Comparison of ENCODE assay signal across 9 cellular contexts in the genomic region with DNA sequence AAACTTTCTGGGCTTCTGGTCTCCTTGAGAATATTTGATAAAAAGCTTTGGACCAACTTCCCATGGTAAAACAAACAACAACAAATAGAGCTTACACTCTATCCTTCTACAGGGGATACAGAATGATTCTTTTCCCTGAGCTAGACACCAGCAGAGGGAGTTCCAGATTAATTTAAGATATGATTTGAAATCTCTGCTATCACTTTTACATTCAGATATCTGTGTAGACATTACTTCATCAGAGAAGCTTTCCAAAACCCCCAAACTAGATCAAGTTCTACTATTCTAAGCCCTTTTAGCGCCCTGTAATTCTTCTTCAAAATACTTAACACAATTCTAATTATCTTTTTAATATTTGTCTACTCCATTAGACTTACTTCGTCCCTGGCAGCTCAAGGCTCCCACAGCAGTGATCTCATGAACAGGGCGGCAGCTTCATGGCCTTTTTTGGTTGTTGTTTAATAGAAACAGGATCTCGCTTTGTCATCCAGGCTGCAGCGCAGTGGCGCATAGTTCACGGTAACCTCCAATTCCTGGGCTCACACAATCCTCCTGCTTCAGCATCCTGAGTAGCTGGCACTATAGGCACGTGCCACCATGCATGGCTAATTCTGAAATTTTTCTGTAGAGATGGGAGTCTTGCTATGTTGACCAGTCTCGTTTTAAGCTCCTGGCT. TPM values are rescaled to one million over a fixed set of nuclear protein-coding genes. Genes with fewer than 3 reads are reported as not detected.
DNase-seq lines count a peak whose midpoint lies in the region; ATAC-seq, FAIRE-seq and TF ChIP-seq lines count a peak whose summit lies in the region.
"Had no signal": no experiment of that assay in that cellular context is flagged by ENCODE, and none has a peak within 500 bp of the region (broad histone marks: within the 10 kb centered on the region; RNA-seq: fewer than 3 reads in every experiment).

No MANE protein-coding gene starts in this region.

- H3K27me3 Mint-ChIP-seq in stimulated activated naive CD8-positive, alpha-beta T cell treated with anti-CD3 and anti-CD28 coated beads, Interleukin-15, Interleukin-2, amounts not matched to agents 100 ng/mL and 50 ng/mL, for 24 hours, result peaks cover 6% of the 10 kb centered on the region
- peaks cover 1% of the 10 kb centered on the region for H3K27me3 Mint-ChIP-seq in activated naive CD8-positive, alpha-beta T cell

- H3K36me3 ChIP-seq in kidney (ENCODE audit: control insufficient read depth in 1 of 2, insufficient read depth in 2 of 2, low read length in 2 of 2), result no peaks in the 10 kb centered on the region

- FAIRE-seq in kidney (lab: Jason Lieb, UNC) (no peak), GM12892 (lab: Jason Lieb, UNC) (no peak)

- peaks cover 0 to 8% of the 10 kb centered on the region in 2 donors for H3K4me1 ChIP-seq in kidney (ENCODE audit: control insufficient read depth in 1 of 2, insufficient read depth in 1 of 2, low read depth in 1 of 2, low read length in 2 of 2)

- H3K4me1 Mint-ChIP-seq in stimulated activated naive CD8-positive, alpha-beta T cell treated with anti-CD3 and anti-CD28 coated beads, Interleukin-15, Interleukin-2, amounts not matched to agents 100 ng/mL and 50 ng/mL, for 24 hours (ENCODE audit: low read depth), result peaks cover 33% of the 10 kb centered on the region
- H3K4me1 Mint-ChIP-seq in activated naive CD8-positive, alpha-beta T cell (ENCODE audit: low read depth), result peaks cover 31% of the 10 kb centered on the region

- H3K9ac ChIP-seq in kidney (ENCODE audit: low read length in 2 of 2), result no peak overlapping the region

- intact Hi-C loops in kidney (cut with DNase I), result no loop called here

- ATAC-seq in stimulated activated naive CD8-positive, alpha-beta T cell treated with anti-CD3 and anti-CD28 coated beads, Interleukin-15, Interleukin-2, amounts not matched to agents 100 U/mL and 50 U/mL, for 24 hours, result no peak

- no peak for TF ChIP-seq CTCF in kidney (IDR thresholded peaks at IDR 0.05; ENCODE audit: borderline replicate concordance, extremely low read depth, insufficient read depth)

- no peaks in the 10 kb centered on the region for H3K36me3 Mint-ChIP-seq in stimulated activated naive CD8-positive, alpha-beta T cell treated with anti-CD3 and anti-CD28 coated beads, Interleukin-15, Interleukin-2, amounts not matched to agents 100 ng/mL and 50 ng/mL, for 24 hours (ENCODE audit: low read depth)
- H3K36me3 Mint-ChIP-seq in activated naive CD8-positive, alpha-beta T cell, result peaks cover 2% of the 10 kb centered on the region

- peak overlapping the region; percentile 77 for H3K4me3 Mint-ChIP-seq in stimulated activated naive CD8-positive, alpha-beta T cell treated with anti-CD3 and anti-CD28 coated beads, Interleukin-15, Interleukin-2, amounts not matched to agents 100 ng/mL and 50 ng/mL, for 24 hours
- H3K4me3 Mint-ChIP-seq in activated naive CD8-positive, alpha-beta T cell, result peak overlapping the region; percentile 87

- no peaks in the 10 kb centered on the region for H3K9me3 Mint-ChIP-seq in stimulated activated naive CD8-positive, alpha-beta T cell treated with anti-CD3 and anti-CD28 coated beads, Interleukin-15, Interleukin-2, amounts not matched to agents 100 ng/mL and 50 ng/mL, for 24 hours
- H3K9me3 Mint-ChIP-seq in activated naive CD8-positive, alpha-beta T cell (ENCODE audit: low read depth), result no peaks in the 10 kb centered on the region

- no peak for TF ChIP-seq POLR2A in GM12892 (IDR thresholded peaks at IDR 0.05; ENCODE audit: low read depth, low read length)

- peak overlapping the region in 1 of 2 donors; percentile 42 for H3K4me3 ChIP-seq in kidney (ENCODE audit: low read length in 2 of 2)
- H3K4me3 ChIP-seq: mucosa of descending colon had no signal

- H3K27ac Mint-ChIP-seq in stimulated activated naive CD8-positive, alpha-beta T cell treated with anti-CD3 and anti-CD28 coated beads, Interleukin-15, Interleukin-2, amounts not matched to agents 100 ng/mL and 50 ng/mL, for 24 hours, result no peak overlapping the region
- peak overlapping the region; percentile 38 for H3K27ac Mint-ChIP-seq in activated naive CD8-positive, alpha-beta T cell

- no peak overlapping the region for H3K27ac ChIP-seq in kidney (ENCODE audit: low read depth in 2 of 2, low read length in 2 of 2)

- no peak for DNase-seq in stimulated activated naive CD8-positive, alpha-beta T cell treated with anti-CD3 and anti-CD28 coated beads, Interleukin-15, Interleukin-2, amounts not matched to agents 100 U/mL and 50 U/mL, for 24 hours
- peak; percentile 5 for DNase-seq in left kidney (ENCODE audit: low read depth, low spot score)
- no peak for DNase-seq in NK-92 (lab: John Stamatoyannopoulos, UW; ENCODE audit: unreplicated experiment)
- no peak for DNase-seq in kidney
- no peak for DNase-seq in epidermal melanocyte (ENCODE audit: insufficient read length, low spot score)
- DNase-seq in GM12892 (ENCODE audit: insufficient read length), result no peak

- H3K9me3 ChIP-seq in kidney (ENCODE audit: control insufficient read depth in 1 of 2, low read length in 2 of 2), result no peaks in the 10 kb centered on the region
- H3K9me3 ChIP-seq: mucosa of descending colon had no signal

RNA-seq across cellular contexts. Expression of a gene that starts 0.9 kb away (rescaled TPM):
- 10.8 TPM for total RNA-seq in kidney
- 3.6 TPM for polyA plus RNA-seq in kidney (ENCODE audit: insufficient read depth, low read depth, low replicate concordance)
- polyA plus RNA-seq in GM12892 (2012; ENCODE audit: missing spikeins), result 0.49 TPM

RNA-seq across cellular contexts. Expression of a gene that starts 10.2 kb away (rescaled TPM):
- 31.8 TPM for total RNA-seq in kidney
- polyA plus RNA-seq in kidney (ENCODE audit: insufficient read depth, low read depth, low replicate concordance), result 22.0 TPM
- 0.34 TPM for polyA plus RNA-seq in GM12892 (2012; ENCODE audit: missing spikeins)
